8 cellular contexts compared by ENCODE assay signal in genomic region chr17:42798011-42798382, GRCh38. TPM values are rescaled to one million over a fixed set of nuclear protein-coding genes. Genes with fewer than 3 reads are reported as not detected.
A peak's percentile ranks its signal among the peaks of the same experiment; 100 is the strongest.
DNase-seq lines count a peak whose midpoint lies in the region; ATAC-seq and TF ChIP-seq lines count a peak whose summit lies in the region.

No MANE protein-coding gene starts in this region.

- ATAC-seq in activated B cell treated with CpG ODN at 0.5 μM for 24 hours (ENCODE audit: low read depth), result no peak
- ATAC-seq in HG03175 (IDR thresholded peaks at IDR 0.05; ENCODE audit: unreplicated experiment), result no peak

- in situ Hi-C loops in HAP-1 (cut with MboI; ENCODE audit: low sequenced_read_pairs), result no loop called here

- H3K27me3 ChIP-seq in HAP-1 (ENCODE audit: low read depth) (peaks cover 7% of the 10 kb centered on the region; the same call in 1 of the 2 replicates), iPS DF 6.9 (ENCODE audit: control insufficient read depth, insufficient read depth, low read length) (peaks cover 2% of the 10 kb centered on the region; the same call in 1 of the 2 replicates)

- H3K4me1 Mint-ChIP-seq in activated B cell treated with CpG ODN at 0.5 μM for 24 hours, result peaks cover 28% of the 10 kb centered on the region

- no peak for TF ChIP-seq CTCF in activated B cell treated with CpG ODN at 0.5 μM for 24 hours (IDR thresholded peaks at IDR 0.05)

- H3K9me3 Mint-ChIP-seq in activated B cell treated with CpG ODN at 0.5 μM for 24 hours, result no peaks in the 10 kb centered on the region

- no peaks in the 10 kb centered on the region for H3K27me3 Mint-ChIP-seq in activated B cell treated with CpG ODN at 0.5 μM for 24 hours

- intact Hi-C loops in activated B cell treated with CpG ODN at 0.5 μM for 24 hours (cut with micrococcal nuclease), result loop anchor here (1.0 kb wide), 3 partner anchors 25 to 53 kb away; partner anchors contain the start of genes BECN1, EZH1 and VPS25

- H3K9me3 ChIP-seq in HAP-1 (no peaks in the 10 kb centered on the region), iPS DF 6.9 (ENCODE audit: control insufficient read depth, insufficient read depth, low read length) (no peaks in the 10 kb centered on the region)

- CTCF ChIA-PET in activated B cell treated with CpG ODN at 0.5 μM for 24 hours (lab: Charles Lee), result interaction anchor here (1.6 kb wide), 1 partner anchor 220 kb away, joined by 5 read pairs; no protein-coding TSS in a partner anchor

- DNase-seq in HAP-1 (ENCODE audit: low spot score in 2 of 2), result no peak
- no peak for DNase-seq in activated B cell treated with CpG ODN at 0.5 μM for 24 hours
- DNase-seq in iPS DF 6.9 (ENCODE audit: low read depth, low spot score), result no peak
- no peak for DNase-seq in NCI-H446 (lab: John Stamatoyannopoulos, UW)
- no peak for DNase-seq in OCI-M2 (lab: John Stamatoyannopoulos, UW; ENCODE audit: unreplicated experiment)
- no peak for DNase-seq in NCI-H345 treated with DMSO at 0.1 percent for 48 hours (lab: John Stamatoyannopoulos, UW; ENCODE audit: unreplicated experiment)

- POLR2A ChIA-PET in activated B cell treated with CpG ODN at 0.5 μM for 24 hours (lab: Charles Lee), result interaction anchor here (0.6 to 1.8 kb wide), 10 partner anchors 19 to 517 kb away, joined by 3 to 9 read pairs (median 4); partner anchors contain the start of genes BECN1, PSMC3IP, RAMP2 and RPL27

- H3K4me3 ChIP-seq in HAP-1 (peak overlapping the region; percentile 88), iPS DF 6.9 (ENCODE audit: low read length) (peak overlapping the region; percentile 85; the same call in 1 of the 2 replicates), skin epidermis (peak overlapping the region; percentile 69 to 93 (median 79))

- H3K36me3 ChIP-seq in HAP-1 (replicated peaks) (peaks cover 11% of the 10 kb centered on the region), iPS DF 6.9 (ENCODE audit: control insufficient read depth, insufficient read depth, low read length) (peaks cover 4% of the 10 kb centered on the region; the same call in 1 of the 2 replicates)

- no peak overlapping the region for H3K27ac ChIP-seq in iPS DF 6.9 (ENCODE audit: low read length)
- peak overlapping the region; percentile 35 to 86 (median 79) for H3K27ac ChIP-seq in skin epidermis

- H3K4me1 ChIP-seq in HAP-1 (peaks cover 7% of the 10 kb centered on the region), iPS DF 6.9 (ENCODE audit: control insufficient read depth, insufficient read depth, low read length) (no peaks in the 10 kb centered on the region)

- peak overlapping the region; percentile 97 for H3K4me3 Mint-ChIP-seq in activated B cell treated with CpG ODN at 0.5 μM for 24 hours

- no CpG with 5 or more reads among the region's 10 CpGs for WGBS in iPS DF 6.9 (ENCODE audit: insufficient coverage, insufficient read length)

- H3K27ac Mint-ChIP-seq in activated B cell treated with CpG ODN at 0.5 μM for 24 hours, result peak overlapping the region; percentile 81

- H3K36me3 Mint-ChIP-seq in activated B cell treated with CpG ODN at 0.5 μM for 24 hours (ENCODE audit: low read depth), result peaks cover 11% of the 10 kb centered on the region

RNA-seq across cellular contexts. Expression of gene COA3, which starts 0.5 kb away (rescaled TPM):
- 41.4 and 48.0 TPM in 2 replicates for total RNA-seq in activated B cell treated with CpG ODN at 0.5 μM for 24 hours

RNA-seq across cellular contexts. Expression of gene CNTD1, which starts 0.7 kb away (rescaled TPM):
- total RNA-seq in activated B cell treated with CpG ODN at 0.5 μM for 24 hours, result not detected in 2 replicates

RNA-seq across cellular contexts. Expression of gene WNK4, which starts 17.6 kb away (rescaled TPM):
- total RNA-seq in activated B cell treated with CpG ODN at 0.5 μM for 24 hours, result 0.10 and 0.29 TPM in 2 replicates

RNA-seq across cellular contexts. Expression of gene VPS25, which starts 24.7 kb away (rescaled TPM):
- 49.7 and 49.8 TPM in 2 replicates for total RNA-seq in activated B cell treated with CpG ODN at 0.5 μM for 24 hours

RNA-seq across cellular contexts. Expression of gene BECN1, which starts 26.1 kb away (rescaled TPM):
- 113 and 118 TPM in 2 replicates for total RNA-seq in activated B cell treated with CpG ODN at 0.5 μM for 24 hours
